1 cellular context compared by ENCODE assay signal in genomic region chr1:109084563-109085517, GRCh38.
TF ChIP-seq lines count a peak whose summit lies in the region.

No MANE protein-coding gene starts in this region.

TF ChIP-seq in GM23338, 12 proteins besides CTCF, POLR2A, EP300 and RAD21:
- TF ChIP-seq NANOG (IDR thresholded peaks at IDR 0.05; ENCODE audit: borderline replicate concordance): no peak
- TF ChIP-seq ZNF462 (CRISPR knock-in tag; IDR thresholded peaks at IDR 0.05): no peak
- no peak for TF ChIP-seq STAT1 (IDR thresholded peaks at IDR 0.05; ENCODE audit: unreplicated experiment)
- no peak for TF ChIP-seq ZNF114 (CRISPR knock-in tag; IDR thresholded peaks at IDR 0.05)
- no peak for TF ChIP-seq REST (IDR thresholded peaks at IDR 0.05; ENCODE audit: unreplicated experiment)
- TF ChIP-seq, protein P1, sequence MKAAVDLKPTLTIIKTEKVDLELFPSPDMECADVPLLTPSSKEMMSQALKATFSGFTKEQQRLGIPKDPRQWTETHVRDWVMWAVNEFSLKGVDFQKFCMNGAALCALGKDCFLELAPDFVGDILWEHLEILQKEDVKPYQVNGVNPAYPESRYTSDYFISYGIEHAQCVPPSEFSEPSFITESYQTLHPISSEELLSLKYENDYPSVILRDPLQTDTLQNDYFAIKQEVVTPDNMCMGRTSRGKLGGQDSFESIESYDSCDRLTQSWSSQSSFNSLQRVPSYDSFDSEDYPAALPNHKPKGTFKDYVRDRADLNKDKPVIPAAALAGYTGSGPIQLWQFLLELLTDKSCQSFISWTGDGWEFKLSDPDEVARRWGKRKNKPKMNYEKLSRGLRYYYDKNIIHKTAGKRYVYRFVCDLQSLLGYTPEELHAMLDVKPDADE (IDR thresholded peaks at IDR 0.05): no peak
- no peak for TF ChIP-seq EZH2 (IDR thresholded peaks at IDR 0.05; ENCODE audit: low read depth, unreplicated experiment)
- TF ChIP-seq EZH2phosphoT487 (IDR thresholded peaks at IDR 0.05; ENCODE audit: unreplicated experiment): no peak
- no peak for TF ChIP-seq ZNF331 (CRISPR knock-in tag; IDR thresholded peaks at IDR 0.05; ENCODE audit: low read depth)
- TF ChIP-seq POLR2AphosphoS5 (IDR thresholded peaks at IDR 0.05; ENCODE audit: low read depth): no peak
- TF ChIP-seq CREB1 (CRISPR knock-in tag; IDR thresholded peaks at IDR 0.05; ENCODE audit: low read depth): no peak
- no peak for TF ChIP-seq JUNB (IDR thresholded peaks at IDR 0.05; ENCODE audit: unreplicated experiment)
TF ChIP-seq in GM23338: peak in this region for 0.
